Comparison of ENCODE assay signal across 12 cellular contexts in genomic region chr10:29666201-29666600, GRCh38. TPM values are rescaled to one million over a fixed set of nuclear protein-coding genes. Genes with fewer than 3 reads are reported as not detected.
DNase-seq lines count a peak whose midpoint lies in the region; ATAC-seq and TF ChIP-seq lines count a peak whose summit lies in the region.
"Had no signal": no experiment of that assay in that cellular context is flagged by ENCODE, and none has a peak within 500 bp of the region (broad histone marks: within the 10 kb centered on the region; RNA-seq: fewer than 3 reads in every experiment).

No MANE protein-coding gene starts in this region.

- no peak for TF ChIP-seq EP300 in ovary (IDR thresholded peaks at IDR 0.05)
- TF ChIP-seq EP300 in stomach (IDR thresholded peaks at IDR 0.05): no peak

- H4K8ac ChIP-seq in H9 (replicated peaks; ENCODE audit: insufficient read length, low read depth, low read length): no peak overlapping the region

- no peak overlapping the region for H4K91ac ChIP-seq in H9 (ENCODE audit: insufficient read length, low read depth, low read length)

- no peaks in the 10 kb centered on the region for H3K9me3 ChIP-seq in H9 (ENCODE audit: control insufficient read depth, low read depth, low read length)
- H3K9me3 ChIP-seq in neutrophil: no peaks in the 10 kb centered on the region
- no peaks in the 10 kb centered on the region for H3K9me3 ChIP-seq in psoas muscle
- no peaks in the 10 kb centered on the region for H3K9me3 ChIP-seq in ovary
- no peaks in the 10 kb centered on the region for H3K9me3 ChIP-seq in stomach

- no peaks in the 10 kb centered on the region for H3K79me1 ChIP-seq in H9 (ENCODE audit: insufficient read depth, low read depth, low read length, poor library complexity, severe bottlenecking)

- no CpG with 5 or more reads among the region's 7 CpGs for WGBS in H9 (ENCODE audit: extremely low coverage, insufficient read length, low lambda C conversion rate)
- 88 to 93% (median 88%) methylated on average over 7 of the region's 7 CpGs for WGBS in psoas muscle, 3 donors
- WGBS in ovary, 3 donors: 89 to 96% (median 96%) methylated on average over 7 of the region's 7 CpGs
- WGBS in stomach, 5 donors: 85 to 96% (median 94%) methylated on average over 7 of the region's 7 CpGs

- H3K27ac Mint-ChIP-seq in H9: peak overlapping the region; percentile 41 to 86 (median 79); a peak in 5 of 7 replicates
- H3K27ac Mint-ChIP-seq in WTC11: peak overlapping the region; percentile 86
- peak overlapping the region; percentile 83 for H3K27ac Mint-ChIP-seq in type B pancreatic cell

- no peaks in the 10 kb centered on the region for H3K23me2 ChIP-seq in H9 (ENCODE audit: insufficient read length, low read depth, low read length, poor library complexity, severe bottlenecking)

- H3K4me3 ChIP-seq in neutrophil (ENCODE audit: low read depth in 1 of 2, low read length in 1 of 2) (no peak overlapping the region), psoas muscle (no peak overlapping the region), ovary (no peak overlapping the region), stomach (no peak overlapping the region)
- H3K4me3 ChIP-seq: BLaER1 had no signal

- H2AFZ ChIP-seq in H9 (ENCODE audit: low read length): no peak overlapping the region

- H2BK15ac ChIP-seq in H9 (ENCODE audit: low read depth, low read length): no peak overlapping the region

- no peak overlapping the region for H4K5ac ChIP-seq in H9 (ENCODE audit: insufficient read length, low read depth, low read length)

- H3K36me3 ChIP-seq in neutrophil: peaks cover 3% of the 10 kb centered on the region
- H3K36me3 ChIP-seq in psoas muscle (ENCODE audit: insufficient read depth in 1 of 2, low read depth in 1 of 2): peaks cover 0 to 24% of the 10 kb centered on the region in 2 donors
- H3K36me3 ChIP-seq in ovary: no peaks in the 10 kb centered on the region
- H3K36me3 ChIP-seq in stomach: peaks cover 0 to 3% (median 0%) of the 10 kb centered on the region in 4 donors

- no peak overlapping the region for H2BK5ac ChIP-seq in H9 (ENCODE audit: insufficient read length, low read length)

- peak overlapping the region; percentile 57 for H2BK12ac ChIP-seq in H9 (ENCODE audit: insufficient read length, low read depth, low read length)

- no peaks in the 10 kb centered on the region for H3K27me3 Mint-ChIP-seq in H9 (ENCODE audit: low read depth)
- no peaks in the 10 kb centered on the region for H3K27me3 Mint-ChIP-seq in WTC11 (ENCODE audit: low read depth)
- H3K27me3 Mint-ChIP-seq in type B pancreatic cell: no peaks in the 10 kb centered on the region

- no peak overlapping the region for H3K4me3 Mint-ChIP-seq in H9
- no peak overlapping the region for H3K4me3 Mint-ChIP-seq in WTC11
- H3K4me3 Mint-ChIP-seq in type B pancreatic cell: no peak overlapping the region

- H3K23ac ChIP-seq in H9 (ENCODE audit: insufficient read length, low read depth, low read length): no peak overlapping the region

- no peak overlapping the region for H2BK20ac ChIP-seq in H9 (ENCODE audit: low read depth, low read length, poor library complexity, severe bottlenecking)

- H3K56ac ChIP-seq in H9 (ENCODE audit: insufficient read length, low read depth, low read length): no peak overlapping the region

- POLR2A ChIA-PET in WTC11 (lab: Charles Lee): no interaction called here

- H3T11ph ChIP-seq in H9 (ENCODE audit: low read length): no peak overlapping the region

- H3K4ac ChIP-seq in H9 (ENCODE audit: low read depth, low read length): no peak overlapping the region

- no peaks in the 10 kb centered on the region for H3K27me3 ChIP-seq in H9 (ENCODE audit: insufficient read depth, low read length)
- no peaks in the 10 kb centered on the region for H3K27me3 ChIP-seq in neutrophil
- no peaks in the 10 kb centered on the region for H3K27me3 ChIP-seq in psoas muscle (ENCODE audit: insufficient read depth in 3 of 3, low read length in 2 of 3)
- H3K27me3 ChIP-seq in ovary: no peaks in the 10 kb centered on the region
- no peaks in the 10 kb centered on the region for H3K27me3 ChIP-seq in stomach
- H3K27me3 ChIP-seq: BLaER1 had no signal

- H3K4me1 ChIP-seq in H9 (ENCODE audit: insufficient read depth, low read length) (peaks cover 10% of the 10 kb centered on the region), neutrophil (ENCODE audit: control insufficient read depth in 1 of 2, insufficient read depth in 1 of 2, low read depth in 1 of 2, low read length in 1 of 2) (peaks cover 8 to 17% of the 10 kb centered on the region in 2 experiments), psoas muscle (peaks cover 19% of the 10 kb centered on the region), ovary (ENCODE audit: insufficient read depth) (peaks cover 2% of the 10 kb centered on the region), stomach (peaks cover 0 to 44% (median 23%) of the 10 kb centered on the region in 4 donors)

- H3K27ac ChIP-seq in H9 (ENCODE audit: insufficient read length, low read depth, low read length): peak overlapping the region; percentile 6
- peak overlapping the region; percentile 65 for H3K27ac ChIP-seq in neutrophil
- no peak overlapping the region for H3K27ac ChIP-seq in psoas muscle
- H3K27ac ChIP-seq in ovary: no peak overlapping the region
- no peak overlapping the region for H3K27ac ChIP-seq in stomach
- H3K27ac ChIP-seq: BLaER1 had no signal

- peaks cover 44 to 52% of the 10 kb centered on the region in 2 experiments for H3K4me1 Mint-ChIP-seq in H9
- peaks cover 52% of the 10 kb centered on the region for H3K4me1 Mint-ChIP-seq in WTC11
- peaks cover 32% of the 10 kb centered on the region for H3K4me1 Mint-ChIP-seq in type B pancreatic cell (ENCODE audit: unreplicated experiment)

- H2AK5ac ChIP-seq in H9 (ENCODE audit: insufficient read length, low read length): peak overlapping the region; percentile 41

- no peaks in the 10 kb centered on the region for H4K20me1 ChIP-seq in H9 (ENCODE audit: control insufficient read depth, insufficient read depth, insufficient read length)
- H4K20me1 ChIP-seq: BLaER1 had no signal

- TF ChIP-seq CTCF in H9 (conservative IDR thresholded peaks at IDR 0.05) (no peak), WTC11 (IDR thresholded peaks at IDR 0.05) (no peak), neutrophil (IDR thresholded peaks at IDR 0.05) (no peak), type B pancreatic cell (conservative IDR thresholded peaks at IDR 0.05) (no peak), psoas muscle (IDR thresholded peaks at IDR 0.05) (no peak), ovary (IDR thresholded peaks at IDR 0.05) (no peak), stomach (IDR thresholded peaks at IDR 0.05) (no peak)

- no peak overlapping the region for H2BK120ac ChIP-seq in H9 (ENCODE audit: low read depth, low read length, poor library complexity, severe bottlenecking)

- H3K9ac ChIP-seq in H9 (ENCODE audit: extremely low read depth, insufficient read length, low read length): no peak overlapping the region
- H3K9ac ChIP-seq: BLaER1 had no signal

- H3K4me2 ChIP-seq in H9 (ENCODE audit: insufficient read depth, insufficient read length, low read length): no peak overlapping the region
- H3K4me2 ChIP-seq: BLaER1 had no signal

- H3K79me2 ChIP-seq in H9 (ENCODE audit: insufficient read depth, low read length): no peaks in the 10 kb centered on the region

- no peak for TF ChIP-seq POLR2A in ovary (IDR thresholded peaks at IDR 0.05)
- TF ChIP-seq POLR2A in stomach (IDR thresholded peaks at IDR 0.05): no peak

- H3K18ac ChIP-seq in H9 (ENCODE audit: insufficient read length, low read depth, low read length): no peak overlapping the region

- intact Hi-C loops in psoas muscle (cut with DNase I): no loop called here
- intact Hi-C loops in ovary (cut with DNase I): loop anchor here in 1 of 4 donors (10.0 kb wide), 1 partner anchor 59 kb away; no protein-coding TSS in a partner anchor
- intact Hi-C loops in stomach (cut with DNase I; ENCODE audit: low total_unique reads): no loop called here

- CTCF ChIA-PET in WTC11 (lab: Charles Lee): interaction anchor here (0.9 kb wide), 1 partner anchor 131 kb away, joined by 3 read pairs; no protein-coding TSS in a partner anchor

- H3K36me3 Mint-ChIP-seq in H9 (ENCODE audit: insufficient read depth in 1 of 3, low read depth in 3 of 3) (peaks cover 0 to 5% (median 2%) of the 10 kb centered on the region in 3 experiments; a peak in 4 of 7 replicates), WTC11 (peaks cover 4% of the 10 kb centered on the region), type B pancreatic cell (peaks cover 40% of the 10 kb centered on the region)

- no peak for ATAC-seq in WTC11
- ATAC-seq in psoas muscle: no peak

- H3K9me3 Mint-ChIP-seq in H9 (no peaks in the 10 kb centered on the region; a peak in 1 of 5 replicates), WTC11 (no peaks in the 10 kb centered on the region), type B pancreatic cell (peaks cover 4% of the 10 kb centered on the region)

- DNase-seq in H9 (no peak), WTC11 (ENCODE audit: low spot score) (no peak), type B pancreatic cell (ENCODE audit: extremely low spot score, unreplicated experiment) (no peak), psoas muscle (no peak), ovary (no peak), stomach (no peak)
- DNase-seq: 8988T, AML-193, DMS53, GF-D8 had no signal

- H3K14ac ChIP-seq in H9 (ENCODE audit: insufficient read depth, low read length): no peak overlapping the region

TF ChIP-seq in WTC11, 78 proteins besides CTCF, POLR2A, EP300 and RAD21 (continues in another document):
- TF ChIP-seq NR2C2 (CRISPR knock-in tag; IDR thresholded peaks at IDR 0.05) (no peak), ZNF317 (CRISPR knock-in tag; IDR thresholded peaks at IDR 0.05; ENCODE audit: borderline replicate concordance, low read depth) (no peak), ESRRA (CRISPR knock-in tag; IDR thresholded peaks at IDR 0.05; ENCODE audit: borderline replicate concordance) (no peak), NFE2L1 (CRISPR knock-in tag; IDR thresholded peaks at IDR 0.05) (no peak), GABPB1 (CRISPR knock-in tag; IDR thresholded peaks at IDR 0.05) (no peak), FOXJ3 (CRISPR knock-in tag; IDR thresholded peaks at IDR 0.05; ENCODE audit: borderline replicate concordance) (no peak), CDX4 (CRISPR knock-in tag; IDR thresholded peaks at IDR 0.05; ENCODE audit: borderline replicate concordance) (no peak)

RNA-seq across cellular contexts. Expression of gene SVIL, which starts 31.4 kb away (rescaled TPM):
- total RNA-seq in H9 (2021): 13.1 and 15.3 TPM in 2 replicates
- total RNA-seq in WTC11 (2021): 27.1 to 28.7 TPM (median 28.0 TPM) in 3 replicates
- 171 and 195 TPM in 2 replicates for total RNA-seq in type B pancreatic cell (ENCODE audit: low replicate concordance)
- total RNA-seq in psoas muscle: 1,000 to 10,000 TPM in 2 of 4 donors, 100 to 1,000 TPM in 2; 792 to 1,728 (median 949) TPM
- polyA plus RNA-seq in psoas muscle: 100 to 1,000 TPM in 2 of 3 donors, 10 to 100 TPM in 1; 70.6 to 536 (median 234) TPM
- total RNA-seq in ovary: 100 to 1,000 TPM in 5 of 7 donors, 10 to 100 TPM in 2; 49.9 to 225 (median 174) TPM
- 100 to 1,000 TPM in 1 of 2 donors, 10 to 100 TPM in 1; 52.9 to 107 TPM for polyA plus RNA-seq in ovary
- total RNA-seq in stomach: 100 to 1,000 TPM in 4 of 5 donors, 10 to 100 TPM in 1; 95.9 to 400 (median 131) TPM
- 10 to 100 TPM in 1 of 3 donors, 1 to 10 TPM in 2; 6.8 to 32.4 (median 7.5) TPM for polyA plus RNA-seq in stomach

Comparison
In these comparisons a context has a peak if more than half of its experiments do, and no peak if none do; other contexts are left out.
1. H3K27ac ChIP-seq: peak in H9 (single experiment) and neutrophil (single experiment); none in psoas muscle (single experiment), ovary (0 of 2) and stomach (0 of 5).
2. Peak in every context shown above with its lines, with median percentiles within 50 percentile points of each other: H3K27ac Mint-ChIP-seq.